Comparison of ENCODE assay signal across 21 cellular contexts in genomic region chr2:137846993-137847392, GRCh38.
"Had no signal": no experiment of that assay in that cellular context is flagged by ENCODE, and none has a peak within 500 bp of the region (broad histone marks: within the 10 kb centered on the region; RNA-seq: fewer than 3 reads in every experiment).

No MANE protein-coding gene starts in this region.

- H3K27ac Mint-ChIP-seq: activated naive CD4-positive, alpha-beta T cell treated with anti-CD3 and anti-CD28 coated beads, Interleukin-2, amount 10 ng/mL, durations not matched to agents 7 days and 5 days; memory B cell; naive B cell; stimulated activated effector memory CD8-positive, alpha-beta T cell treated with anti-CD3 and anti-CD28 coated beads, Interleukin-12 subunit alpha, Interleukin-12 subunit beta, amount 100 ng/mL, for 72 hours; T-helper 17 cell had no signal

- H3K4me3 Mint-ChIP-seq: activated naive CD4-positive, alpha-beta T cell treated with anti-CD3 and anti-CD28 coated beads, Interleukin-2, amount 10 ng/mL, durations not matched to agents 7 days and 5 days; memory B cell; naive B cell; stimulated activated effector memory CD8-positive, alpha-beta T cell treated with anti-CD3 and anti-CD28 coated beads, Interleukin-12 subunit alpha, Interleukin-12 subunit beta, amount 100 ng/mL, for 72 hours; T-helper 17 cell had no signal

- H3K4me1 Mint-ChIP-seq: activated naive CD4-positive, alpha-beta T cell treated with anti-CD3 and anti-CD28 coated beads, Interleukin-2, amount 10 ng/mL, durations not matched to agents 7 days and 5 days; memory B cell; naive B cell; stimulated activated effector memory CD8-positive, alpha-beta T cell treated with anti-CD3 and anti-CD28 coated beads, Interleukin-12 subunit alpha, Interleukin-12 subunit beta, amount 100 ng/mL, for 72 hours; T-helper 17 cell had no signal

- H3K4me3 ChIP-seq: stomach, suprapubic skin, tibial nerve, vagina had no signal

- H3K4me1 ChIP-seq: stomach, tibial nerve, vagina had no signal

- H3K9me3 ChIP-seq: suprapubic skin, vagina had no signal

- H3K27ac ChIP-seq: stomach, suprapubic skin, tibial nerve, vagina had no signal

- H3K9me3 Mint-ChIP-seq: activated naive CD4-positive, alpha-beta T cell treated with anti-CD3 and anti-CD28 coated beads, Interleukin-2, amount 10 ng/mL, durations not matched to agents 7 days and 5 days; stimulated activated effector memory CD8-positive, alpha-beta T cell treated with anti-CD3 and anti-CD28 coated beads, Interleukin-12 subunit alpha, Interleukin-12 subunit beta, amount 100 ng/mL, for 72 hours had no signal

- H3K36me3 ChIP-seq: stomach, suprapubic skin, tibial nerve, vagina had no signal

- ATAC-seq: left ventricle myocardium superior; sciatic nerve; stimulated activated effector memory CD8-positive, alpha-beta T cell treated with anti-CD3 and anti-CD28 coated beads, Interleukin-12 subunit alpha, Interleukin-12 subunit beta, amount 100 ng/mL, for 72 hours; T-helper 17 cell had no signal

- H3K27me3 ChIP-seq: stomach, suprapubic skin, tibial nerve, vagina had no signal

- H3K27me3 Mint-ChIP-seq: activated naive CD4-positive, alpha-beta T cell treated with anti-CD3 and anti-CD28 coated beads, Interleukin-2, amount 10 ng/mL, durations not matched to agents 7 days and 5 days had no signal

- H3K36me3 Mint-ChIP-seq: activated naive CD4-positive, alpha-beta T cell treated with anti-CD3 and anti-CD28 coated beads, Interleukin-2, amount 10 ng/mL, durations not matched to agents 7 days and 5 days; memory B cell; naive B cell; stimulated activated effector memory CD8-positive, alpha-beta T cell treated with anti-CD3 and anti-CD28 coated beads, Interleukin-12 subunit alpha, Interleukin-12 subunit beta, amount 100 ng/mL, for 72 hours had no signal

- DNase-seq: activated CD4-positive, alpha-beta T cell treated with anti-CD3 and anti-CD28 coated beads for 4 hours; activated CD4-positive, alpha-beta T cell treated with anti-CD3 and anti-CD28 coated beads, Interleukin-2, amount 50 U/mL, for 48 hours; activated CD4-positive, CD25-positive, alpha-beta regulatory T cell; activated effector memory CD4-positive, alpha-beta T cell treated with anti-CD3 and anti-CD28 coated beads, Interleukin-2, amount 50 U/mL, for 16 hours; activated naive CD4-positive, alpha-beta T cell treated with anti-CD3 and anti-CD28 coated beads, Interleukin-2, amount 10 ng/mL, durations not matched to agents 7 days and 5 days; amygdala; erythroblast; hippocampal formation; left ventricle myocardium superior; naive B cell; nucleus accumbens; small intestine; stimulated activated CD4-positive, alpha-beta T cell treated with anti-CD3 and anti-CD28 coated beads, Interleukin-2, amount 100 ng/mL, for 24 hours; stomach; T-helper 17 cell had no signal
